21 cellular contexts compared by ENCODE assay signal in genomic region chr11:13699870-13700269, GRCh38. TPM values are rescaled to one million over a fixed set of nuclear protein-coding genes. Genes with fewer than 3 reads are reported as not detected.
DNase-seq lines count a peak whose midpoint lies in the region; ATAC-seq, FAIRE-seq and TF ChIP-seq lines count a peak whose summit lies in the region.
"Had no signal": no experiment of that assay in that cellular context is flagged by ENCODE, and none has a peak within 500 bp of the region (broad histone marks: within the 10 kb centered on the region; RNA-seq: fewer than 3 reads in every experiment).

No MANE protein-coding gene starts in this region.

- TF ChIP-seq POLR2A in GM12892 (IDR thresholded peaks at IDR 0.05; ENCODE audit: low read depth, low read length): no peak

- H3K27me3 Mint-ChIP-seq in naive thymus-derived CD4-positive, alpha-beta T cell: no peaks in the 10 kb centered on the region
- H3K27me3 Mint-ChIP-seq: B cell; CD4-positive, CD25-positive, alpha-beta regulatory T cell had no signal

- peak; percentile 44 for ATAC-seq in left colon
- ATAC-seq in naive thymus-derived CD4-positive, alpha-beta T cell: no peak
- ATAC-seq: CD8-positive, alpha-beta T cell; GM12878 had no signal

- H3K4me3 ChIP-seq in colonic mucosa: no peak overlapping the region
- H3K4me3 ChIP-seq in naive thymus-derived CD4-positive, alpha-beta T cell (ENCODE audit: low read length): no peak overlapping the region
- H3K4me3 ChIP-seq: BLaER1, GM12878, HAP-1 had no signal

- peak overlapping the region; percentile 18 for H3K27ac ChIP-seq in colonic mucosa
- no peak overlapping the region for H3K27ac ChIP-seq in naive thymus-derived CD4-positive, alpha-beta T cell (ENCODE audit: low read depth, low read length)
- H3K27ac ChIP-seq: BLaER1, C4-2B had no signal

- no peak for TF ChIP-seq CTCF in colonic mucosa (IDR thresholded peaks at IDR 0.05)

- peaks cover 0 to 7% (median 0%) of the 10 kb centered on the region in 7 donors for H3K4me1 Mint-ChIP-seq in naive thymus-derived CD4-positive, alpha-beta T cell
- H3K4me1 Mint-ChIP-seq: B cell had no signal

- no peak overlapping the region for H3K9ac ChIP-seq in colonic mucosa (ENCODE audit: low read depth in 2 of 2, low read length in 2 of 2)
- H3K9ac ChIP-seq: BLaER1 had no signal

- no peaks in the 10 kb centered on the region for H3K9me3 Mint-ChIP-seq in naive thymus-derived CD4-positive, alpha-beta T cell
- H3K9me3 Mint-ChIP-seq: CD8-positive, alpha-beta T cell had no signal

- no peaks in the 10 kb centered on the region for H3K36me3 ChIP-seq in colonic mucosa
- peaks cover 0 to 21% (median 0%) of the 10 kb centered on the region in 3 experiments for H3K36me3 ChIP-seq in naive thymus-derived CD4-positive, alpha-beta T cell (ENCODE audit: control insufficient read depth in 2 of 3, insufficient read depth in 3 of 3, low read length in 3 of 3)

- peaks cover 5% of the 10 kb centered on the region for H3K4me1 ChIP-seq in colonic mucosa
- H3K4me1 ChIP-seq in naive thymus-derived CD4-positive, alpha-beta T cell (ENCODE audit: control insufficient read depth in 2 of 2, insufficient read depth in 2 of 2, low read length in 2 of 2): no peaks in the 10 kb centered on the region
- H3K4me1 ChIP-seq: BLaER1 had no signal

- intact Hi-C loops in colonic mucosa (cut with DNase I): no loop called here
- intact Hi-C loops in left colon (cut with DNase I, micrococcal nuclease): no loop called here
- intact Hi-C loops in naive thymus-derived CD4-positive, alpha-beta T cell (cut with micrococcal nuclease): no loop called here

- CTCF ChIA-PET in naive thymus-derived CD4-positive, alpha-beta T cell (lab: Charles Lee): no interaction called here

- POLR2A ChIA-PET in naive thymus-derived CD4-positive, alpha-beta T cell (lab: Charles Lee): no interaction called here

- H3K27me3 ChIP-seq in colonic mucosa: no peaks in the 10 kb centered on the region
- no peaks in the 10 kb centered on the region for H3K27me3 ChIP-seq in naive thymus-derived CD4-positive, alpha-beta T cell (ENCODE audit: control insufficient read depth in 2 of 2, insufficient read depth in 2 of 2, low read length in 2 of 2)
- H3K27me3 ChIP-seq: BLaER1 had no signal

- peak; percentile 5 for FAIRE-seq in GM12892 (lab: Jason Lieb, UNC)
- FAIRE-seq: D721Med, GM12878, GM18507, H54 had no signal

- H3K4me3 Mint-ChIP-seq in naive thymus-derived CD4-positive, alpha-beta T cell: no peak overlapping the region
- H3K4me3 Mint-ChIP-seq: B cell; CD4-positive, CD25-positive, alpha-beta regulatory T cell; CD8-positive, alpha-beta T cell had no signal

- DNase-seq in GM12892 (ENCODE audit: insufficient read length) (no peak), colonic mucosa (no peak), left colon (no peak), cerebellar nuclear complex (lab: John Stamatoyannopoulos, UW) (no peak), NCI-H510A (lab: John Stamatoyannopoulos, UW) (no peak)
- no peak for DNase-seq in naive thymus-derived CD4-positive, alpha-beta T cell
- DNase-seq: CD4-positive, CD25-positive, alpha-beta regulatory T cell; CD8-positive, alpha-beta T cell; DMS 273 treated with DMSO at 0.1 percent for 48 hours; DMS79; EL; GDM1; GOT3 had no signal

- H3K9me3 ChIP-seq in colonic mucosa: no peaks in the 10 kb centered on the region
- H3K9me3 ChIP-seq in naive thymus-derived CD4-positive, alpha-beta T cell (ENCODE audit: control insufficient read depth in 2 of 3, low read length in 3 of 3): no peaks in the 10 kb centered on the region
- H3K9me3 ChIP-seq: BLaER1, HAP-1 had no signal

- H3K36me3 Mint-ChIP-seq in naive thymus-derived CD4-positive, alpha-beta T cell: peaks cover 7 to 48% (median 26%) of the 10 kb centered on the region in 5 donors

- H3K27ac Mint-ChIP-seq in naive thymus-derived CD4-positive, alpha-beta T cell: no peak overlapping the region
- H3K27ac Mint-ChIP-seq: B cell; CD4-positive, CD25-positive, alpha-beta regulatory T cell; CD8-positive, alpha-beta T cell had no signal

RNA-seq across cellular contexts. Expression of gene FAR1, which starts 31.4 kb away (rescaled TPM):
- 28.4 TPM for polyA plus RNA-seq in GM12892 (2012; ENCODE audit: missing spikeins)
- total RNA-seq in colonic mucosa (100 to 1,000 TPM; 111 to 120 TPM), left colon (100 to 1,000 TPM in 1 of 2 donors, 10 to 100 TPM in 1; 99.5 to 103 TPM)
- total RNA-seq in naive thymus-derived CD4-positive, alpha-beta T cell: 10 to 100 TPM; 31.4 to 53.7 (median 33.8) TPM
- 10 to 100 TPM in 1 of 2 donors, 1 to 10 TPM in 1; 6.9 to 10.9 TPM for polyA plus RNA-seq in naive thymus-derived CD4-positive, alpha-beta T cell
